In the genomic region with DNA sequence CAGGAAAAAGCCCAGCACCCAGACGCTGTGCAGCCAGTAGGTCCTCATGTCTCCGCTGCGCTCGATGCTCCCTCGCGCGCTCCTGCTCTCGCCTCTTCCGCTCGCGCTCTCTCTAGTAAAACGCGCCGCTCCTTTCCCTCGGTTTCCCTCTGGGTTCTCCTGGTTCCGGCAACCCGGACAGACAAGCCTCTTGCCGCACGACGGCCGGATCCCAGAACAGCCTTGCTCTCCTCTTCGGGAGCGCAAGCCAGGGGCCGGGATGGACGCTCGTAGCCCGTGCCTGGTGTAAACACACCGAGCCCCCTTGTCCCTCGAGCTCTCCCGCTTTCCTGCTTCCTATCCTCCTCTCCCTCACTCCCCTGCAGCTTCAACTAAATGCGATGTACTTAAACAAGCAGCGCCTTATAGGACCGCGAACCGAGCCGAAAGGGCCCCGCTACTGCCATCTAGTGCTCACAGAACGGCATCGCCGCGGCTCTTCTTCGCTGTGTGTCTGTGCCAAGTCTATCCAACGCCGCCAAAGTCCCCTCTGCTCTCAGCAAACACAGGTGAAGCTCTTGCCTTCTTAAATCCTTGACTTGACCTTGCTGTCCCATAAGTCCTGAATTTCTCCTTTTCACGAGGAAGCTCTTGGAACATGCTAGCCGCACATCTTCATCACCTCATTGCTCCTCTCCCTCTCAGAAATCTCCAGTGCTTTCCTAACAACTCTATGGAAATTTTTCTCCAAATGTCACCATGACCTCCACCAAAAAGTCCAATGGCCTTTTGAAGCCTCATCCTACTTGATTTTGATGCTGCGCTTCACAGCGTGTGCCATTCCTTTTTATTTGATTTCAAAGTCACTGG, we compare ENCODE assay signal across 8 cellular contexts.
DNase-seq lines count a peak whose midpoint lies in the region; ATAC-seq and TF ChIP-seq lines count a peak whose summit lies in the region.

No MANE protein-coding gene starts in this region.

- ATAC-seq in GM19467 (IDR thresholded peaks at IDR 0.05; ENCODE audit: unreplicated experiment) (peak; percentile 98), HG03520 (IDR thresholded peaks at IDR 0.05; ENCODE audit: unreplicated experiment) (peak; percentile 97)
- peak; percentile 95 for ATAC-seq in activated CD8-positive, alpha-beta T cell treated with anti-CD3 and anti-CD28 coated beads, Interleukin-2, amount 10 ng/mL, durations not matched to agents 7 days and 5 days

- no peaks in the 10 kb centered on the region for H3K36me3 ChIP-seq in mucosa of rectum (ENCODE audit: control insufficient read depth in 2 of 2, insufficient read depth in 2 of 2, low read length in 2 of 2)
- no peaks in the 10 kb centered on the region for H3K36me3 ChIP-seq in stomach

- intact Hi-C loops in stomach (cut with DNase I; ENCODE audit: low total_unique reads): no loop called here

- no peaks in the 10 kb centered on the region for H3K4me1 Mint-ChIP-seq in activated CD8-positive, alpha-beta T cell treated with anti-CD3 and anti-CD28 coated beads, Interleukin-2, amount 10 ng/mL, durations not matched to agents 7 days and 5 days (ENCODE audit: low read depth)

- CTCF ChIA-PET in activated CD8-positive, alpha-beta T cell treated with anti-CD3 and anti-CD28 coated beads, Interleukin-2, amount 10 ng/mL, durations not matched to agents 7 days and 5 days (lab: Charles Lee): interaction anchor here (0.7 to 1.6 kb wide), 2 partner anchors 14 to 22 kb away, joined by 3 to 5 read pairs; no protein-coding TSS in a partner anchor

- H3K27ac ChIP-seq in mucosa of rectum (ENCODE audit: low read depth in 2 of 2, low read length in 2 of 2) (no peak overlapping the region), stomach (peak overlapping the region in 1 of 5 donors; percentile 18)

- H3K27me3 ChIP-seq in mucosa of rectum (ENCODE audit: control insufficient read depth in 2 of 2, insufficient read depth in 2 of 2, low read length in 2 of 2) (peaks cover 3 to 4% of the 10 kb centered on the region in 2 donors), stomach (peaks cover 0 to 33% (median 21%) of the 10 kb centered on the region in 3 donors)

- TF ChIP-seq EP300 in stomach (IDR thresholded peaks at IDR 0.05): no peak

- peak overlapping the region; percentile 15 to 35 for H3K9ac ChIP-seq in mucosa of rectum (ENCODE audit: low read depth in 1 of 2, low read length in 2 of 2)

- 4 to 6% (median 5%) methylated on average over 48 of the region's 48 CpGs for WGBS in stomach, 5 donors

- H3K4me3 ChIP-seq in mucosa of rectum (ENCODE audit: low read length in 2 of 2) (peak overlapping the region; percentile 60 to 68), stomach (peak overlapping the region; percentile 46 to 62 (median 54))

- peak in 5 of 7 experiments; percentile 58 to 81 (median 61) for TF ChIP-seq CTCF in stomach (IDR thresholded peaks at IDR 0.05)

- H3K4me1 ChIP-seq in mucosa of rectum (ENCODE audit: control insufficient read depth in 2 of 2, insufficient read depth in 2 of 2, low read length in 2 of 2) (peaks cover 0 to 4% of the 10 kb centered on the region in 2 donors), stomach (peaks cover 7 to 24% (median 16%) of the 10 kb centered on the region in 4 donors)

- POLR2A ChIA-PET in activated CD8-positive, alpha-beta T cell treated with anti-CD3 and anti-CD28 coated beads, Interleukin-2, amount 10 ng/mL, durations not matched to agents 7 days and 5 days (lab: Charles Lee): no interaction called here

- H3K36me3 Mint-ChIP-seq in activated CD8-positive, alpha-beta T cell treated with anti-CD3 and anti-CD28 coated beads, Interleukin-2, amount 10 ng/mL, durations not matched to agents 7 days and 5 days (ENCODE audit: low read depth): no peaks in the 10 kb centered on the region

- no peaks in the 10 kb centered on the region for H3K9me3 Mint-ChIP-seq in activated CD8-positive, alpha-beta T cell treated with anti-CD3 and anti-CD28 coated beads, Interleukin-2, amount 10 ng/mL, durations not matched to agents 7 days and 5 days (ENCODE audit: insufficient read depth)

- no peaks in the 10 kb centered on the region for H3K27me3 Mint-ChIP-seq in activated CD8-positive, alpha-beta T cell treated with anti-CD3 and anti-CD28 coated beads, Interleukin-2, amount 10 ng/mL, durations not matched to agents 7 days and 5 days (ENCODE audit: low read depth)

- no peak overlapping the region for H3K27ac Mint-ChIP-seq in activated CD8-positive, alpha-beta T cell treated with anti-CD3 and anti-CD28 coated beads, Interleukin-2, amount 10 ng/mL, durations not matched to agents 7 days and 5 days

- no peak overlapping the region for H3K4me3 Mint-ChIP-seq in activated CD8-positive, alpha-beta T cell treated with anti-CD3 and anti-CD28 coated beads, Interleukin-2, amount 10 ng/mL, durations not matched to agents 7 days and 5 days

- no peaks in the 10 kb centered on the region for H3K9me3 ChIP-seq in mucosa of rectum (ENCODE audit: control insufficient read depth in 2 of 2, low read length in 2 of 2)
- no peaks in the 10 kb centered on the region for H3K9me3 ChIP-seq in stomach

- TF ChIP-seq POLR2A in stomach (IDR thresholded peaks at IDR 0.05): no peak

- peak; percentile 88 for DNase-seq in D341Med (ENCODE audit: low spot score)
- peak; percentile 83 for DNase-seq in NCI-H446 treated with DMSO at 0.1 percent for 48 hours (lab: John Stamatoyannopoulos, UW)
- peak; percentile 67 for DNase-seq in activated CD8-positive, alpha-beta T cell treated with anti-CD3 and anti-CD28 coated beads, Interleukin-2, amount 10 ng/mL, durations not matched to agents 7 days and 5 days
- DNase-seq in fibroblast of gingiva (ENCODE audit: low read depth): peak; percentile 73
- DNase-seq in stomach: peak; percentile 75
